In genomic region chr11:19232910-19233503, GRCh38 we compare ENCODE assay signal across 1 cellular context.
TF ChIP-seq lines count a peak whose summit lies in the region.

No MANE protein-coding gene starts in this region.

TF ChIP-seq in K562, 482 proteins besides CTCF, POLR2A, EP300 and RAD21 (continued from another document):
- TF ChIP-seq, protein P1, sequence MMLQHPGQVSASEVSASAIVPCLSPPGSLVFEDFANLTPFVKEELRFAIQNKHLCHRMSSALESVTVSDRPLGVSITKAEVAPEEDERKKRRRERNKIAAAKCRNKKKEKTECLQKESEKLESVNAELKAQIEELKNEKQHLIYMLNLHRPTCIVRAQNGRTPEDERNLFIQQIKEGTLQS (IDR thresholded peaks at IDR 0.05), result 0 out of 2 replicates have a peak, but pooled peaks have one; percentile 25
- TF ChIP-seq, protein P1 (CRISPR knock-in tag; conservative IDR thresholded peaks at IDR 0.05), result no peak
- TF ChIP-seq, protein P2, sequence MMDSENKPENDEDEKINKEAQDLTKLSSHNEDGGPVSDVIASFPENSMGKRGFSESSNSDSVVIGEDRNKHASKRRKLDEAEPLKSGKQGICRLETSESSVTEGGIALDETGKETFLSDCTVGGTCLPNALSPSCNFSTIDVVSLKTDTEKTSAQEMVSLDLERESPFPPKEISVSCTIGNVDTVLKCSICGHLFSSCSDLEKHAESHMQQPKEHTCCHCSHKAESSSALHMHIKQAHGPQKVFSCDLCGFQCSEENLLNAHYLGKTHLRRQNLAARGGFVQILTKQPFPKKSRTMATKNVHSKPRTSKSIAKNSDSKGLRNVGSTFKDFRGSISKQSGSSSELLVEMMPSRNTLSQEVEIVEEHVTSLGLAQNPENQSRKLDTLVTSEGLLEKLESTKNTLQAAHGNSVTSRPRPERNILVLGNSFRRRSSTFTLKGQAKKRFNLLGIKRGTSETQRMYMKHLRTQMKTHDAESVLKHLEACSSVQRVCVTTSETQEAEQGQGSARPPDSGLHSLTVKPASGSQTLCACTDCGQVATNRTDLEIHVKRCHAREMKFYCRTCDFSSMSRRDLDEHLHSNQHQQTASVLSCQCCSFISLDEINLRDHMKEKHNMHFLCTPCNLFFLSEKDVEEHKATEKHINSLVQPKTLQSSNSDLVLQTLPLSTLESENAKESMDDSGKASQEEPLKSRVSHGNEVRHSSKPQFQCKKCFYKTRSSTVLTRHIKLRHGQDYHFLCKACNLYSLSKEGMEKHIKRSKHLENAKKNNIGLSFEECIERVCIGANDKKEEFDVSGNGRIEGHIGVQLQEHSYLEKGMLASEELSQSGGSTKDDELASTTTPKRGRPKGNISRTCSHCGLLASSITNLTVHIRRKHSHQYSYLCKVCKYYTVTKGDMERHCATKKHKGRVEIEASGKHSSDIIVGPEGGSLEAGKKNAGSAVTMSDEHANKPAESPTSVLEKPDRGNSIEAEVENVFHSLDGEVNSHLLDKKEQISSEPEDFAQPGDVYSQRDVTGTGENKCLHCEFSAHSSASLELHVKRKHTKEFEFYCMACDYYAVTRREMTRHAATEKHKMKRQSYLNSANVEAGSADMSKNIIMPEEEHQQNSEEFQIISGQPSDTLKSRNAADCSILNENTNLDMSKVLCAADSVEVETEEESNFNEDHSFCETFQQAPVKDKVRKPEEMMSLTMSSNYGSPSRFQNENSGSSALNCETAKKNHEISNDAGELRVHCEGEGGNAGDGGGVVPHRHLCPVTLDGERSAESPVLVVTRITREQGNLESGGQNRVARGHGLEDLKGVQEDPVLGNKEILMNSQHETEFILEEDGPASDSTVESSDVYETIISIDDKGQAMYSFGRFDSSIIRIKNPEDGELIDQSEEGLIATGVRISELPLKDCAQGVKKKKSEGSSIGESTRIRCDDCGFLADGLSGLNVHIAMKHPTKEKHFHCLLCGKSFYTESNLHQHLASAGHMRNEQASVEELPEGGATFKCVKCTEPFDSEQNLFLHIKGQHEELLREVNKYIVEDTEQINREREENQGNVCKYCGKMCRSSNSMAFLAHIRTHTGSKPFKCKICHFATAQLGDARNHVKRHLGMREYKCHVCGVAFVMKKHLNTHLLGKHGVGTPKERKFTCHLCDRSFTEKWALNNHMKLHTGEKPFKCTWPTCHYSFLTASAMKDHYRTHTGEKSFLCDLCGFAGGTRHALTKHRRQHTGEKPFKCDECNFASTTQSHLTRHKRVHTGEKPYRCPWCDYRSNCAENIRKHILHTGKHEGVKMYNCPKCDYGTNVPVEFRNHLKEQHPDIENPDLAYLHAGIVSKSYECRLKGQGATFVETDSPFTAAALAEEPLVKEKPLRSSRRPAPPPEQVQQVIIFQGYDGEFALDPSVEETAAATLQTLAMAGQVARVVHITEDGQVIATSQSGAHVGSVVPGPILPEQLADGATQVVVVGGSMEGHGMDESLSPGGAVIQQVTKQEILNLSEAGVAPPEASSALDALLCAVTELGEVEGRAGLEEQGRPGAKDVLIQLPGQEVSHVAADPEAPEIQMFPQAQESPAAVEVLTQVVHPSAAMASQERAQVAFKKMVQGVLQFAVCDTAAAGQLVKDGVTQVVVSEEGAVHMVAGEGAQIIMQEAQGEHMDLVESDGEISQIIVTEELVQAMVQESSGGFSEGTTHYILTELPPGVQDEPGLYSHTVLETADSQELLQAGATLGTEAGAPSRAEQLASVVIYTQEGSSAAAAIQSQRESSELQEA (IDR thresholded peaks at IDR 0.05; ENCODE audit: low read depth), result no peak
- TF ChIP-seq SFPQ (IDR thresholded peaks at IDR 0.05; ENCODE audit: low read depth, low read length) (no peak), KDM4B (IDR thresholded peaks at IDR 0.05; ENCODE audit: borderline replicate concordance in 2 of 2, low read depth in 1 of 2) (no peak)
